In the genomic region with DNA sequence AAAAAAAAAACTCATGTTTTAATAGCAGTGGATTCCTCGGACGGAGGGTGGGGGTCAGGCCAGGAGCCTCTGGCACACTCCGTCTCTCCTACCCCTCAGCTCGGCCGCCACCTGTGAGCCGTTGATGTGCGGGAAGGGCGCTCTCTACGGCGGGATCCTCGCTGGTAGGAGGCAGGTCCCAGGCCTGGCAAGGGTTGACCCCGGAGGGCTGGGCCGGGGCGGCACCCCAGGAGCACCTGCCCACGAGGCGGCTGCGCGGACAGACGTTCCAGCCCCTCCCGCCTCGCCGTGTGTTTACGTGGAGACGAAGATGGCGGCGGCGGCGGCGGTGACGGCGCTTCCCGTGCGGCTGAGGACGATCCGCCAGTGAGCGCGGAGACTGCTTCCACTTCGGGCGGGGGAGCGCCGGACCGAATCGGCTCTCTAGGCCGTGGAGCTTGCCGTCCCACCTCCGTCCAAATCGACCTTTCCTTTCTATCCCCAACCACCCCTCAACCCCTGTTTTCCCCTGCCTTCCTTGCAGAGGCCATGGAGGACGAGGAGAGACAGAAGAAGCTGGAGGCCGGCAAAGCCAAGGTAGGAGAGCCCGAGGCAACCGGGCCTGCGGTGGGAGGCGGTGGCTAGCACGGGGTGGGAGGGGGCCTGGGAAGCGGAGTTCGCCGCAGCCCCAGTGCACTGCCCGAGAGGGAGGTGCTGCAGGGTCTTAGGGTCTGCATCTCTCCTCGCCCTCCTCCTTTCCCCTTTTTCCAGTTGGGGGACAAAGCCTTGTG, we compare ENCODE assay signal across 1 cellular context.
TF ChIP-seq lines count a peak whose summit lies in the region.

Gene AKAP9 (plus strand): TSS at position 291 of the 770 bp plus-strand sequence. CDS start 238 bp downstream, at position 529.

TF ChIP-seq in WTC11, 78 proteins besides CTCF, POLR2A, EP300 and RAD21 (continued from another document and continues in another):
- TF ChIP-seq, protein P1, sequence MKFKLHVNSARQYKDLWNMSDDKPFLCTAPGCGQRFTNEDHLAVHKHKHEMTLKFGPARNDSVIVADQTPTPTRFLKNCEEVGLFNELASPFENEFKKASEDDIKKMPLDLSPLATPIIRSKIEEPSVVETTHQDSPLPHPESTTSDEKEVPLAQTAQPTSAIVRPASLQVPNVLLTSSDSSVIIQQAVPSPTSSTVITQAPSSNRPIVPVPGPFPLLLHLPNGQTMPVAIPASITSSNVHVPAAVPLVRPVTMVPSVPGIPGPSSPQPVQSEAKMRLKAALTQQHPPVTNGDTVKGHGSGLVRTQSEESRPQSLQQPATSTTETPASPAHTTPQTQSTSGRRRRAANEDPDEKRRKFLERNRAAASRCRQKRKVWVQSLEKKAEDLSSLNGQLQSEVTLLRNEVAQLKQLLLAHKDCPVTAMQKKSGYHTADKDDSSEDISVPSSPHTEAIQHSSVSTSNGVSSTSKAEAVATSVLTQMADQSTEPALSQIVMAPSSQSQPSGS (CRISPR knock-in tag; IDR thresholded peaks at IDR 0.05; ENCODE audit: borderline replicate concordance, low read depth), result no peak
- TF ChIP-seq NFYB (CRISPR knock-in tag; conservative IDR thresholded peaks at IDR 0.05; ENCODE audit: low read depth) (no peak; the same call in 1 of the 2 replicates), FOXK1 (CRISPR knock-in tag; IDR thresholded peaks at IDR 0.05) (peak; percentile 98), ZNF425 (CRISPR knock-in tag; conservative IDR thresholded peaks at IDR 0.05) (no peak), ERG (CRISPR knock-in tag; IDR thresholded peaks at IDR 0.05) (no peak), JAZF1 (CRISPR knock-in tag; IDR thresholded peaks at IDR 0.05) (no peak), GABPB1 (CRISPR knock-in tag; IDR thresholded peaks at IDR 0.05) (peak; percentile 62), E2F5 (CRISPR knock-in tag; IDR thresholded peaks at IDR 0.05) (peak; percentile 96), EMX1 (CRISPR knock-in tag; IDR thresholded peaks at IDR 0.05) (no peak), NFE2L1 (CRISPR knock-in tag; IDR thresholded peaks at IDR 0.05) (no peak; the same call in 1 of the 2 replicates), MLX (CRISPR knock-in tag; IDR thresholded peaks at IDR 0.05) (peak; percentile 41; the same call in 1 of the 2 replicates), JUN (CRISPR knock-in tag; IDR thresholded peaks at IDR 0.05) (no peak), ZNF138 (CRISPR knock-in tag; conservative IDR thresholded peaks at IDR 0.05) (no peak), NFATC4 (CRISPR knock-in tag; IDR thresholded peaks at IDR 0.05) (no peak), ZNF423 (CRISPR knock-in tag; IDR thresholded peaks at IDR 0.05) (peak; percentile 41; the same call in 1 of the 2 replicates), CREB1 (CRISPR knock-in tag; IDR thresholded peaks at IDR 0.05) (no peak; the same call in 1 of the 2 replicates), ZBTB21 (CRISPR knock-in tag; IDR thresholded peaks at IDR 0.05; ENCODE audit: borderline replicate concordance) (no peak), E2F1 (CRISPR knock-in tag; IDR thresholded peaks at IDR 0.05) (no peak), MXD4 (CRISPR knock-in tag; IDR thresholded peaks at IDR 0.05; ENCODE audit: borderline replicate concordance) (no peak), ZNF396 (CRISPR knock-in tag; IDR thresholded peaks at IDR 0.05; ENCODE audit: borderline replicate concordance) (no peak), GTF2I (CRISPR knock-in tag; conservative IDR thresholded peaks at IDR 0.05) (no peak), ZNF281 (CRISPR knock-in tag; IDR thresholded peaks at IDR 0.05) (no peak), E2F4 (CRISPR knock-in tag; IDR thresholded peaks at IDR 0.05; ENCODE audit: borderline replicate concordance, low read depth) (no peak), RORB (CRISPR knock-in tag; IDR thresholded peaks at IDR 0.05) (no peak), NR3C1 (CRISPR knock-in tag; conservative IDR thresholded peaks at IDR 0.05; ENCODE audit: low read depth) (no peak), ZNF263 (CRISPR knock-in tag; IDR thresholded peaks at IDR 0.05; ENCODE audit: low read depth) (no peak), ZNF121 (CRISPR knock-in tag; IDR thresholded peaks at IDR 0.05) (peak; percentile 33; the same call in 1 of the 2 replicates), NR2C2 (CRISPR knock-in tag; IDR thresholded peaks at IDR 0.05) (no peak)
- TF ChIP-seq, protein P2, sequence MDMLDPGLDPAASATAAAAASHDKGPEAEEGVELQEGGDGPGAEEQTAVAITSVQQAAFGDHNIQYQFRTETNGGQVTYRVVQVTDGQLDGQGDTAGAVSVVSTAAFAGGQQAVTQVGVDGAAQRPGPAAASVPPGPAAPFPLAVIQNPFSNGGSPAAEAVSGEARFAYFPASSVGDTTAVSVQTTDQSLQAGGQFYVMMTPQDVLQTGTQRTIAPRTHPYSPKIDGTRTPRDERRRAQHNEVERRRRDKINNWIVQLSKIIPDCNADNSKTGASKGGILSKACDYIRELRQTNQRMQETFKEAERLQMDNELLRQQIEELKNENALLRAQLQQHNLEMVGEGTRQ (CRISPR knock-in tag; IDR thresholded peaks at IDR 0.05), result no peak
- TF ChIP-seq, protein P3, sequence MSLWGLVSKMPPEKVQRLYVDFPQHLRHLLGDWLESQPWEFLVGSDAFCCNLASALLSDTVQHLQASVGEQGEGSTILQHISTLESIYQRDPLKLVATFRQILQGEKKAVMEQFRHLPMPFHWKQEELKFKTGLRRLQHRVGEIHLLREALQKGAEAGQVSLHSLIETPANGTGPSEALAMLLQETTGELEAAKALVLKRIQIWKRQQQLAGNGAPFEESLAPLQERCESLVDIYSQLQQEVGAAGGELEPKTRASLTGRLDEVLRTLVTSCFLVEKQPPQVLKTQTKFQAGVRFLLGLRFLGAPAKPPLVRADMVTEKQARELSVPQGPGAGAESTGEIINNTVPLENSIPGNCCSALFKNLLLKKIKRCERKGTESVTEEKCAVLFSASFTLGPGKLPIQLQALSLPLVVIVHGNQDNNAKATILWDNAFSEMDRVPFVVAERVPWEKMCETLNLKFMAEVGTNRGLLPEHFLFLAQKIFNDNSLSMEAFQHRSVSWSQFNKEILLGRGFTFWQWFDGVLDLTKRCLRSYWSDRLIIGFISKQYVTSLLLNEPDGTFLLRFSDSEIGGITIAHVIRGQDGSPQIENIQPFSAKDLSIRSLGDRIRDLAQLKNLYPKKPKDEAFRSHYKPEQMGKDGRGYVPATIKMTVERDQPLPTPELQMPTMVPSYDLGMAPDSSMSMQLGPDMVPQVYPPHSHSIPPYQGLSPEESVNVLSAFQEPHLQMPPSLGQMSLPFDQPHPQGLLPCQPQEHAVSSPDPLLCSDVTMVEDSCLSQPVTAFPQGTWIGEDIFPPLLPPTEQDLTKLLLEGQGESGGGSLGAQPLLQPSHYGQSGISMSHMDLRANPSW (CRISPR knock-in tag; conservative IDR thresholded peaks at IDR 0.05; ENCODE audit: low read depth), result no peak
- TF ChIP-seq, protein P4, sequence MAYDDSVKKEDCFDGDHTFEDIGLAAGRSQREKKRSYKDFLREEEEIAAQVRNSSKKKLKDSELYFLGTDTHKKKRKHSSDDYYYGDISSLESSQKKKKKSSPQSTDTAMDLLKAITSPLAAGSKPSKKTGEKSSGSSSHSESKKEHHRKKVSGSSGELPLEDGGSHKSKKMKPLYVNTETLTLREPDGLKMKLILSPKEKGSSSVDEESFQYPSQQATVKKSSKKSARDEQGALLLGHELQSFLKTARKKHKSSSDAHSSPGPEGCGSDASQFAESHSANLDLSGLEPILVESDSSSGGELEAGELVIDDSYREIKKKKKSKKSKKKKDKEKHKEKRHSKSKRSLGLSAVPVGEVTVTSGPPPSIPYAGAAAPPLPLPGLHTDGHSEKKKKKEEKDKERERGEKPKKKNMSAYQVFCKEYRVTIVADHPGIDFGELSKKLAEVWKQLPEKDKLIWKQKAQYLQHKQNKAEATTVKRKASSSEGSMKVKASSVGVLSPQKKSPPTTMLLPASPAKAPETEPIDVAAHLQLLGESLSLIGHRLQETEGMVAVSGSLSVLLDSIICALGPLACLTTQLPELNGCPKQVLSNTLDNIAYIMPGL (CRISPR knock-in tag; IDR thresholded peaks at IDR 0.05), result peak; percentile 93
- TF ChIP-seq, protein P5, sequence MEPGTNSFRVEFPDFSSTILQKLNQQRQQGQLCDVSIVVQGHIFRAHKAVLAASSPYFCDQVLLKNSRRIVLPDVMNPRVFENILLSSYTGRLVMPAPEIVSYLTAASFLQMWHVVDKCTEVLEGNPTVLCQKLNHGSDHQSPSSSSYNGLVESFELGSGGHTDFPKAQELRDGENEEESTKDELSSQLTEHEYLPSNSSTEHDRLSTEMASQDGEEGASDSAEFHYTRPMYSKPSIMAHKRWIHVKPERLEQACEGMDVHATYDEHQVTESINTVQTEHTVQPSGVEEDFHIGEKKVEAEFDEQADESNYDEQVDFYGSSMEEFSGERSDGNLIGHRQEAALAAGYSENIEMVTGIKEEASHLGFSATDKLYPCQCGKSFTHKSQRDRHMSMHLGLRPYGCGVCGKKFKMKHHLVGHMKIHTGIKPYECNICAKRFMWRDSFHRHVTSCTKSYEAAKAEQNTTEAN (CRISPR knock-in tag; IDR thresholded peaks at IDR 0.05), result peak; percentile 43; the same call in 1 of the 2 replicates
